In genomic region chr20:40688129-40689099, GRCh38 we compare ENCODE assay signal across 8 cellular contexts. TPM values are rescaled to one million over a fixed set of nuclear protein-coding genes. Genes with fewer than 3 reads are reported as not detected.
A peak's percentile ranks its signal among the peaks of the same experiment; 100 is the strongest.
DNase-seq lines count a peak whose midpoint lies in the region; ATAC-seq and TF ChIP-seq lines count a peak whose summit lies in the region.

No MANE protein-coding gene starts in this region.

- H3K27ac ChIP-seq in brain microvascular endothelial cell (no peak overlapping the region), suprapubic skin (peak overlapping the region; percentile 96)

- peaks cover 4% of the 10 kb centered on the region for H3K4me1 Mint-ChIP-seq in activated naive CD4-positive, alpha-beta T cell treated with anti-CD3 and anti-CD28 coated beads, Interleukin-2, amount 50 U/mL, for 24 hours

- no peaks in the 10 kb centered on the region for H3K36me3 Mint-ChIP-seq in activated naive CD4-positive, alpha-beta T cell treated with anti-CD3 and anti-CD28 coated beads, Interleukin-2, amount 50 U/mL, for 24 hours

- DNase-seq in activated naive CD4-positive, alpha-beta T cell treated with anti-CD3 and anti-CD28 coated beads, Interleukin-2, amount 50 U/mL, for 16 hours: no peak
- DNase-seq in brain microvascular endothelial cell: no peak
- peak; percentile 17 for DNase-seq in kidney tubule cell (ENCODE audit: low spot score)
- no peak for DNase-seq in suprapubic skin (ENCODE audit: low spot score in 2 of 2)
- DNase-seq in GM19238 (ENCODE audit: insufficient read length, low spot score): no peak
- DNase-seq in effector CD8-positive, alpha-beta T cell (lab: John Stamatoyannopoulos, UW): no peak

- H3K4me3 Mint-ChIP-seq in activated naive CD4-positive, alpha-beta T cell treated with anti-CD3 and anti-CD28 coated beads, Interleukin-2, amount 50 U/mL, for 24 hours: peak overlapping the region; percentile 44

- H3K36me3 ChIP-seq in brain microvascular endothelial cell (replicated peaks): no peaks in the 10 kb centered on the region
- H3K36me3 ChIP-seq in suprapubic skin: no peaks in the 10 kb centered on the region

- H3K4me1 ChIP-seq in suprapubic skin: peaks cover 46% of the 10 kb centered on the region

- no peak overlapping the region for H3K27ac Mint-ChIP-seq in activated naive CD4-positive, alpha-beta T cell treated with anti-CD3 and anti-CD28 coated beads, Interleukin-2, amount 50 U/mL, for 24 hours

- in situ Hi-C loops in brain microvascular endothelial cell (cut with HindIII; ENCODE audit: low pct_ligation_motif_present, low sequenced_read_pairs): no loop called here

- 2% methylated on average over 34 of the region's 120 CpGs for WGBS in suprapubic skin

- no peak for TF ChIP-seq POLR2A in suprapubic skin (IDR thresholded peaks at IDR 0.05)

- H3K9me3 Mint-ChIP-seq in activated naive CD4-positive, alpha-beta T cell treated with anti-CD3 and anti-CD28 coated beads, Interleukin-2, amount 50 U/mL, for 24 hours: no peaks in the 10 kb centered on the region

- TF ChIP-seq EP300 in suprapubic skin (IDR thresholded peaks at IDR 0.05): no peak

- H3K27me3 Mint-ChIP-seq in activated naive CD4-positive, alpha-beta T cell treated with anti-CD3 and anti-CD28 coated beads, Interleukin-2, amount 50 U/mL, for 24 hours: peaks cover 57% of the 10 kb centered on the region

- TF ChIP-seq CTCF in brain microvascular endothelial cell (IDR thresholded peaks at IDR 0.05; ENCODE audit: low read depth, low read length, missing control alignments): no peak
- TF ChIP-seq CTCF in suprapubic skin (IDR thresholded peaks at IDR 0.05): no peak

- H3K27me3 ChIP-seq in brain microvascular endothelial cell (replicated peaks): peaks cover 67% of the 10 kb centered on the region
- H3K27me3 ChIP-seq in suprapubic skin: peaks cover 20% of the 10 kb centered on the region

- H3K4me3 ChIP-seq in brain microvascular endothelial cell (ENCODE audit: low read depth, low read length) (peak overlapping the region; percentile 45), suprapubic skin (peak overlapping the region; percentile 93)

- H3K9me3 ChIP-seq in suprapubic skin: no peaks in the 10 kb centered on the region

- ATAC-seq in GM19035 (IDR thresholded peaks at IDR 0.05; ENCODE audit: unreplicated experiment): no peak

RNA-seq across cellular contexts. Expression of gene MAFB, which starts 0.6 kb away (rescaled TPM):
- 10 to 100 TPM; 25.7 to 89.4 (median 69.2) TPM for total RNA-seq in suprapubic skin
